ENCODE assay signal across 1 cellular context in genomic region chr3:183988216-183988790, GRCh38.
A peak's percentile ranks its signal among the peaks of the same experiment; 100 is the strongest.
TF ChIP-seq lines count a peak whose summit lies in the region.

No MANE protein-coding gene starts in this region.

TF ChIP-seq in HepG2, 621 proteins besides CTCF, POLR2A, EP300 and RAD21 (continued from another document and continues in another):
- TF ChIP-seq CEBPZ (IDR thresholded peaks at IDR 0.05; ENCODE audit: low read length) (no peak), ZNF780A (CRISPR knock-in tag; IDR thresholded peaks at IDR 0.05) (no peak), NONO (IDR thresholded peaks at IDR 0.05) (no peak), NONO (CRISPR knock-in tag; conservative IDR thresholded peaks at IDR 0.05) (no peak), BORCS8-MEF2B (CRISPR knock-in tag; IDR thresholded peaks at IDR 0.05) (peak; percentile 57; the same call in 1 of the 2 replicates), FOXK2 (IDR thresholded peaks at IDR 0.05) (no peak), REST (IDR thresholded peaks at IDR 0.05; ENCODE audit: borderline replicate concordance in 1 of 2, low read depth in 1 of 2, low read length in 2 of 2) (no peak), ZNF747 (CRISPR knock-in tag; IDR thresholded peaks at IDR 0.05; ENCODE audit: borderline replicate concordance) (peak; percentile 64; the same call in 1 of the 2 replicates), CBX5 (CRISPR knock-in tag; IDR thresholded peaks at IDR 0.05; ENCODE audit: borderline replicate concordance) (no peak), ZNF567 (CRISPR knock-in tag; IDR thresholded peaks at IDR 0.05; ENCODE audit: borderline replicate concordance) (no peak), ZNF720 (CRISPR knock-in tag; IDR thresholded peaks at IDR 0.05) (no peak), PRDM10 (CRISPR knock-in tag; IDR thresholded peaks at IDR 0.05; ENCODE audit: low read depth) (peak; percentile 43; the same call in 1 of the 2 replicates), ZNF781 (CRISPR knock-in tag; IDR thresholded peaks at IDR 0.05; ENCODE audit: borderline replicate concordance, not compliant biosample characterization) (no peak), ZFP41 (CRISPR knock-in tag; IDR thresholded peaks at IDR 0.05; ENCODE audit: borderline replicate concordance) (no peak), FOSL1 (CRISPR knock-in tag; IDR thresholded peaks at IDR 0.05; ENCODE audit: borderline replicate concordance) (no peak), FOXA1 (IDR thresholded peaks at IDR 0.05) (no peak), FOXA1 (CRISPR knock-in tag; IDR thresholded peaks at IDR 0.05) (no peak), ZNF362 (CRISPR knock-in tag; IDR thresholded peaks at IDR 0.05; ENCODE audit: borderline replicate concordance) (peak; percentile 54; the same call in 1 of the 2 replicates), MXD4 (CRISPR knock-in tag; IDR thresholded peaks at IDR 0.05) (0 out of 2 replicates have a peak, but pooled peaks have one; percentile 51), ZNF510 (CRISPR knock-in tag; IDR thresholded peaks at IDR 0.05; ENCODE audit: low read depth) (peak; percentile 75; the same call in 1 of the 2 replicates), TFDP2 (CRISPR knock-in tag; IDR thresholded peaks at IDR 0.05) (peak; percentile 64; the same call in 1 of the 2 replicates), ZNF33B (CRISPR knock-in tag; IDR thresholded peaks at IDR 0.05) (no peak), ZNF547 (CRISPR knock-in tag; IDR thresholded peaks at IDR 0.05) (peak; percentile 48; the same call in 1 of the 2 replicates), E2F5 (CRISPR knock-in tag; conservative IDR thresholded peaks at IDR 0.05) (no peak), ZBTB1 (CRISPR knock-in tag; IDR thresholded peaks at IDR 0.05; ENCODE audit: borderline replicate concordance) (no peak), KLF6 (CRISPR knock-in tag; IDR thresholded peaks at IDR 0.05) (no peak), FOXJ3 (CRISPR knock-in tag; IDR thresholded peaks at IDR 0.05; ENCODE audit: borderline replicate concordance) (no peak), KLF11 (CRISPR knock-in tag; IDR thresholded peaks at IDR 0.05) (no peak), ATF7 (IDR thresholded peaks at IDR 0.05) (no peak), ATF7 (CRISPR knock-in tag; IDR thresholded peaks at IDR 0.05) (no peak; the same call in 1 of the 2 replicates), CERS6 (CRISPR knock-in tag; IDR thresholded peaks at IDR 0.05) (no peak), IKZF4 (CRISPR knock-in tag; IDR thresholded peaks at IDR 0.05; ENCODE audit: borderline replicate concordance, low read depth, not compliant biosample characterization) (no peak), MED8 (CRISPR knock-in tag; IDR thresholded peaks at IDR 0.05; ENCODE audit: insufficient replicate concordance) (no peak), ATF4 (CRISPR knock-in tag; IDR thresholded peaks at IDR 0.05) (no peak), TBX3 (IDR thresholded peaks at IDR 0.05; ENCODE audit: borderline replicate concordance) (no peak; the same call in 1 of the 2 replicates), MZF1 (CRISPR knock-in tag; IDR thresholded peaks at IDR 0.05; ENCODE audit: borderline replicate concordance) (no peak), SRF (IDR thresholded peaks at IDR 0.05; ENCODE audit: low read depth, low read length) (no peak), ZNF772 (CRISPR knock-in tag; IDR thresholded peaks at IDR 0.05) (0 out of 2 replicates have a peak, but pooled peaks have one; percentile 37), MAFK (conservative IDR thresholded peaks at IDR 0.05 in 1 of 2, IDR thresholded peaks at IDR 0.05 in 1 of 2; ENCODE audit: low read length in 2 of 2) (no peak), ZBTB42 (CRISPR knock-in tag; IDR thresholded peaks at IDR 0.05) (no peak), ZNF292 (CRISPR knock-in tag; IDR thresholded peaks at IDR 0.05; ENCODE audit: borderline replicate concordance, low read depth) (peak; percentile 70; the same call in 1 of the 2 replicates), KDM5A (IDR thresholded peaks at IDR 0.05; ENCODE audit: borderline replicate concordance, low read length) (no peak), ZNF513 (CRISPR knock-in tag; conservative IDR thresholded peaks at IDR 0.05) (no peak), HOMEZ (CRISPR knock-in tag; IDR thresholded peaks at IDR 0.05; ENCODE audit: low read depth) (peak; percentile 54; the same call in 1 of the 2 replicates)
